ENCODE assay signal across 24 cellular contexts in genomic region chr10:52031771-52032170, GRCh38.
"Had no signal": no experiment of that assay in that cellular context is flagged by ENCODE, and none has a peak within 500 bp of the region (broad histone marks: within the 10 kb centered on the region; RNA-seq: fewer than 3 reads in every experiment).

No MANE protein-coding gene starts in this region.

- H3K9me3 Mint-ChIP-seq: activated B cell treated with CpG ODN at 0.5 μM for 24 hours; activated naive CD4-positive, alpha-beta T cell treated with anti-CD3 and anti-CD28 coated beads for 36 hours; activated naive CD8-positive, alpha-beta T cell treated with anti-CD3 and anti-CD28 coated beads, Interleukin-2, amount 10 ng/mL, durations not matched to agents 7 days and 5 days; stimulated activated naive B cell treated with anti-CD40 and anti-IgM and Interleukin-4, amounts not matched to agents 10 μg/mL and 1 μg/mL and 100 μg/mL, for 72 hours had no signal

- H3K27me3 Mint-ChIP-seq: activated B cell treated with CpG ODN at 0.5 μM for 24 hours; naive B cell; stimulated activated naive B cell treated with anti-CD40 and anti-IgM and Interleukin-4, amounts not matched to agents 10 μg/mL and 1 μg/mL and 100 μg/mL, for 72 hours had no signal

- H3K27ac ChIP-seq: epithelial cell of prostate, gastroesophageal sphincter, heart right ventricle, lower lobe of right lung, right lobe of liver, transverse colon, vagina had no signal

- H3K4me3 Mint-ChIP-seq: activated B cell treated with CpG ODN at 0.5 μM for 24 hours; activated CD4-positive, alpha-beta T cell treated with anti-CD3 and anti-CD28 coated beads for 36 hours; activated naive CD4-positive, alpha-beta T cell treated with anti-CD3 and anti-CD28 coated beads for 36 hours; activated naive CD8-positive, alpha-beta T cell treated with anti-CD3 and anti-CD28 coated beads, Interleukin-2, amount 10 ng/mL, durations not matched to agents 7 days and 5 days; activated T-cell treated with anti-CD3 and anti-CD28 coated beads, Interleukin-2, amount 50 U/mL, for 72 hours; immature natural killer cell; naive B cell; stimulated activated naive B cell treated with anti-CD40 and anti-IgM and Interleukin-4, amounts not matched to agents 10 μg/mL and 1 μg/mL and 100 μg/mL, for 72 hours had no signal

- DNase-seq: activated B cell treated with CpG ODN at 0.5 μM for 24 hours; activated CD4-positive, alpha-beta T cell treated with anti-CD3 and anti-CD28 coated beads for 36 hours; activated CD4-positive, alpha-beta T cell treated with anti-CD3 and anti-CD28 coated beads, Interleukin-2, amount 50 U/mL, for 48 hours; activated effector memory CD4-positive, alpha-beta T cell treated with Interleukin-2 at 50 U/mL for 16 hours; activated naive CD4-positive, alpha-beta T cell treated with anti-CD3 and anti-CD28 coated beads for 36 hours; activated naive CD8-positive, alpha-beta T cell treated with anti-CD3 and anti-CD28 coated beads, Interleukin-2, amount 10 ng/mL, durations not matched to agents 7 days and 5 days; activated T-cell treated with anti-CD3 and anti-CD28 coated beads, Interleukin-2, amount 50 U/mL, for 72 hours; amygdala; heart right ventricle; immature natural killer cell; lower lobe of right lung; mesendoderm; mucosa of descending colon; naive B cell; occipital lobe; right lobe of liver; stimulated activated CD4-positive, alpha-beta T cell treated with anti-CD3 and anti-CD28 coated beads, Interleukin-2, amount 100 ng/mL, for 48 hours; stimulated activated CD8-positive, alpha-beta memory T cell treated with anti-CD3 and anti-CD28 coated beads, Interleukin-4, amount 100 ng/mL, for 48 hours; stimulated activated naive B cell treated with anti-CD40 and anti-IgM and Interleukin-4, amounts not matched to agents 10 μg/mL and 1 μg/mL and 100 μg/mL, for 72 hours; T-helper 9 cell; transverse colon had no signal

- H3K27me3 ChIP-seq: gastroesophageal sphincter, heart right ventricle, right lobe of liver, transverse colon, vagina had no signal

- H3K4me3 ChIP-seq: gastroesophageal sphincter, heart right ventricle, lower lobe of right lung, mucosa of descending colon, right lobe of liver, transverse colon, vagina had no signal

- H3K36me3 Mint-ChIP-seq: activated naive CD8-positive, alpha-beta T cell treated with anti-CD3 and anti-CD28 coated beads, Interleukin-2, amount 10 ng/mL, durations not matched to agents 7 days and 5 days; immature natural killer cell; naive B cell; stimulated activated naive B cell treated with anti-CD40 and anti-IgM and Interleukin-4, amounts not matched to agents 10 μg/mL and 1 μg/mL and 100 μg/mL, for 72 hours had no signal

- H3K27ac Mint-ChIP-seq: activated B cell treated with CpG ODN at 0.5 μM for 24 hours; activated CD4-positive, alpha-beta T cell treated with anti-CD3 and anti-CD28 coated beads for 36 hours; activated naive CD4-positive, alpha-beta T cell treated with anti-CD3 and anti-CD28 coated beads for 36 hours; activated naive CD8-positive, alpha-beta T cell treated with anti-CD3 and anti-CD28 coated beads, Interleukin-2, amount 10 ng/mL, durations not matched to agents 7 days and 5 days; activated T-cell treated with anti-CD3 and anti-CD28 coated beads, Interleukin-2, amount 50 U/mL, for 72 hours; immature natural killer cell; naive B cell; stimulated activated naive B cell treated with anti-CD40 and anti-IgM and Interleukin-4, amounts not matched to agents 10 μg/mL and 1 μg/mL and 100 μg/mL, for 72 hours had no signal

- H3K4me1 Mint-ChIP-seq: activated B cell treated with CpG ODN at 0.5 μM for 24 hours; activated CD4-positive, alpha-beta T cell treated with anti-CD3 and anti-CD28 coated beads for 36 hours; activated naive CD8-positive, alpha-beta T cell treated with anti-CD3 and anti-CD28 coated beads, Interleukin-2, amount 10 ng/mL, durations not matched to agents 7 days and 5 days; immature natural killer cell; naive B cell; stimulated activated naive B cell treated with anti-CD40 and anti-IgM and Interleukin-4, amounts not matched to agents 10 μg/mL and 1 μg/mL and 100 μg/mL, for 72 hours had no signal

- H3K36me3 ChIP-seq: gastroesophageal sphincter, heart right ventricle, lower lobe of right lung, right lobe of liver, transverse colon, vagina had no signal

- H3K9me3 ChIP-seq: gastroesophageal sphincter, heart right ventricle, lower lobe of right lung, mucosa of descending colon, right lobe of liver, transverse colon, vagina had no signal

- H3K4me1 ChIP-seq: heart right ventricle, lower lobe of right lung, right lobe of liver, vagina had no signal
